17 cellular contexts compared by ENCODE assay signal in the genomic region with DNA sequence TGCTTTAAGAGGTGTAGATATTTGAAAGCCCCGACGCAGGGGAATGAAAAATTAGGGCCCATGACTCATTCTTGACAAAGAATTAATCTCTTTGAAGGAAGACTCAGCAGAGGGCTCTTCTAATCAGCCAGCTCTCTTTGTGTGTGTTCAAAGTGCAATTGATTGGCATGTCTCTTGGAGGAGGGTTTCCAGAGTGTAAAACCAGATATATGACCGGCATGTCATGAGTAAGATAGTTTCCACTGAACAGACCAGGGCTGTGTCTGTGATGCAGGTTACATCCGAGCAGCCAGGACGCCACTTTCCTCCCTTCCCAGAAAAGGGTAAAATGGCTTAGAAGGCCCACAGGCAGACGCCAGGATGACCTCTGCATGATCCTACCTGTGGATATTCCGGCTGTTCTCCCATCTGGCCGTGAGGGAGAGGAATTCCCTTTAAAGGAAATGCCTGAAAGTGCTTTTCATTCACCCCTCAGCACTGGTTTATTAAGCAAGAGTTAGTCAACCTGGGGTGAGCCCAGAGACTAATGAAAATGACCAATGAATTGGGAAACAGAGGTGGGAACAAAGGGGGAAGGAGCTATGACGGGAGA. TPM values are rescaled to one million over a fixed set of nuclear protein-coding genes. Genes with fewer than 3 reads are reported as not detected.
DNase-seq lines count a peak whose midpoint lies in the region; ATAC-seq and TF ChIP-seq lines count a peak whose summit lies in the region.
"Had no signal": no experiment of that assay in that cellular context is flagged by ENCODE, and none has a peak within 500 bp of the region (broad histone marks: within the 10 kb centered on the region; RNA-seq: fewer than 3 reads in every experiment).

No MANE protein-coding gene starts in this region.

- H3K4me3 Mint-ChIP-seq in type B pancreatic cell: peak overlapping the region; percentile 47
- H3K4me3 Mint-ChIP-seq in naive thymus-derived CD8-positive, alpha-beta T cell: no peak overlapping the region
- H3K4me3 Mint-ChIP-seq: dendritic cell treated with granulocyte-macrophage colony-stimulating factor and Interleukin-4, amounts not matched to agents 40 ng/mL and 50 ng/mL, for 4 days had no signal

- peaks cover 49% of the 10 kb centered on the region for H3K27me3 Mint-ChIP-seq in type B pancreatic cell
- H3K27me3 Mint-ChIP-seq in naive thymus-derived CD8-positive, alpha-beta T cell: peaks cover 22 to 51% (median 35%) of the 10 kb centered on the region in 5 donors

- DNase-seq in NOMO-1 (lab: John Stamatoyannopoulos, UW; ENCODE audit: unreplicated experiment in 2 of 2): peak; percentile 0 to 51
- DNase-seq in NOMO-1 treated with dmso at 0.1 percent for 144 hours (lab: John Stamatoyannopoulos, UW; ENCODE audit: unreplicated experiment): no peak
- DNase-seq in SW480 (ENCODE audit: low spot score): peak; percentile 96
- DNase-seq in foreskin keratinocyte: peak; percentile 93 to 95
- no peak for DNase-seq in type B pancreatic cell (ENCODE audit: extremely low spot score, unreplicated experiment)
- no peak for DNase-seq in naive thymus-derived CD8-positive, alpha-beta T cell
- no peak for DNase-seq in NCI-H510A treated with DMSO at 0.1 percent for 48 hours (lab: John Stamatoyannopoulos, UW)
- DNase-seq: activated CD4-positive, alpha-beta T cell treated with anti-CD3 and anti-CD28 coated beads for 1 hour; foreskin fibroblast; mucosa of descending colon; NCI-H187 treated with DMSO at 0.1 percent for 48 hours; stimulated activated CD4-positive, alpha-beta T cell treated with anti-CD3 and anti-CD28 coated beads, Interleukin-1b, Interleukin-23, amount 100 ng/mL, for 48 hours; tibial artery had no signal

- ATAC-seq in foreskin keratinocyte (peak; percentile 53), HG03196 (IDR thresholded peaks at IDR 0.05; ENCODE audit: unreplicated experiment) (no peak)
- no peak for ATAC-seq in naive thymus-derived CD8-positive, alpha-beta T cell
- ATAC-seq: mucosa of descending colon had no signal

- peaks cover 54% of the 10 kb centered on the region for H3K4me1 ChIP-seq in foreskin keratinocyte
- H3K4me1 ChIP-seq: tibial artery had no signal

- POLR2A ChIA-PET in naive thymus-derived CD8-positive, alpha-beta T cell (lab: Charles Lee): no interaction called here

- peak overlapping the region; percentile 96 for H3K27ac Mint-ChIP-seq in type B pancreatic cell
- no peak overlapping the region for H3K27ac Mint-ChIP-seq in naive thymus-derived CD8-positive, alpha-beta T cell
- H3K27ac Mint-ChIP-seq: dendritic cell treated with granulocyte-macrophage colony-stimulating factor and Interleukin-4, amounts not matched to agents 40 ng/mL and 50 ng/mL, for 4 days had no signal

- peak overlapping the region; percentile 91 for H3K27ac ChIP-seq in foreskin keratinocyte
- H3K27ac ChIP-seq: KMS-11, tibial artery had no signal

- H3K4me1 Mint-ChIP-seq in type B pancreatic cell (ENCODE audit: unreplicated experiment): peaks cover 20% of the 10 kb centered on the region
- peaks cover 0 to 3% (median 2%) of the 10 kb centered on the region in 4 donors for H3K4me1 Mint-ChIP-seq in naive thymus-derived CD8-positive, alpha-beta T cell

- TF ChIP-seq CTCF in foreskin keratinocyte (conservative IDR thresholded peaks at IDR 0.05): no peak
- TF ChIP-seq CTCF in type B pancreatic cell (conservative IDR thresholded peaks at IDR 0.05): no peak

- no peaks in the 10 kb centered on the region for H3K27me3 ChIP-seq in foreskin keratinocyte

- no peaks in the 10 kb centered on the region for H3K36me3 Mint-ChIP-seq in type B pancreatic cell
- no peaks in the 10 kb centered on the region for H3K36me3 Mint-ChIP-seq in naive thymus-derived CD8-positive, alpha-beta T cell

- no peaks in the 10 kb centered on the region for H3K9me3 Mint-ChIP-seq in type B pancreatic cell
- H3K9me3 Mint-ChIP-seq in naive thymus-derived CD8-positive, alpha-beta T cell: no peaks in the 10 kb centered on the region
- H3K9me3 Mint-ChIP-seq: dendritic cell treated with granulocyte-macrophage colony-stimulating factor and Interleukin-4, amounts not matched to agents 40 ng/mL and 50 ng/mL, for 4 days had no signal

RNA-seq across cellular contexts. Expression of a gene that starts 7.2 kb away (rescaled TPM):
- 4.7 and 7.5 TPM in 2 replicates for total RNA-seq in foreskin keratinocyte
- 4.9 and 7.4 TPM in 2 replicates for polyA plus RNA-seq in foreskin keratinocyte
- total RNA-seq in type B pancreatic cell (ENCODE audit: low replicate concordance): not detected in 2 replicates
- total RNA-seq in naive thymus-derived CD8-positive, alpha-beta T cell: not detected
- polyA plus RNA-seq in naive thymus-derived CD8-positive, alpha-beta T cell: not detected
- total RNA-seq: mucosa of descending colon, pulmonary artery endothelial cell had no signal

RNA-seq across cellular contexts. Expression of a gene that starts 10.5 kb away (rescaled TPM):
- total RNA-seq in foreskin keratinocyte (167 and 323 TPM in 2 replicates), type B pancreatic cell (ENCODE audit: low replicate concordance) (0.14 TPM in 1 of 2 replicates, not detected in the other)
- polyA plus RNA-seq in foreskin keratinocyte: 152 and 315 TPM in 2 replicates
- total RNA-seq in naive thymus-derived CD8-positive, alpha-beta T cell: not detected
- not detected for polyA plus RNA-seq in naive thymus-derived CD8-positive, alpha-beta T cell
- total RNA-seq: mucosa of descending colon had no signal

RNA-seq across cellular contexts. Expression of a gene that starts 32.2 kb away (rescaled TPM):
- total RNA-seq in foreskin keratinocyte (4.5 and 7.6 TPM in 2 replicates), type B pancreatic cell (ENCODE audit: low replicate concordance) (0.19 and 0.31 TPM in 2 replicates)
- 4.0 and 6.3 TPM in 2 replicates for polyA plus RNA-seq in foreskin keratinocyte
- not detected for total RNA-seq in naive thymus-derived CD8-positive, alpha-beta T cell
- not detected for polyA plus RNA-seq in naive thymus-derived CD8-positive, alpha-beta T cell
- total RNA-seq: pulmonary artery endothelial cell had no signal

RNA-seq across cellular contexts. Expression of a gene that starts 35.3 kb away (rescaled TPM):
- total RNA-seq in foreskin keratinocyte (not detected in 2 replicates), type B pancreatic cell (ENCODE audit: low replicate concordance) (not detected in 2 replicates)
- not detected in 2 replicates for polyA plus RNA-seq in foreskin keratinocyte
- total RNA-seq in naive thymus-derived CD8-positive, alpha-beta T cell: not detected
- polyA plus RNA-seq in naive thymus-derived CD8-positive, alpha-beta T cell: not detected
- total RNA-seq: mucosa of descending colon, pulmonary artery endothelial cell had no signal

RNA-seq across cellular contexts. Expression of a gene that starts 51.6 kb away (rescaled TPM):
- total RNA-seq in foreskin keratinocyte (5,507 and 5,589 TPM in 2 replicates), type B pancreatic cell (ENCODE audit: low replicate concordance) (9.9 and 41.6 TPM in 2 replicates)
- polyA plus RNA-seq in foreskin keratinocyte: 5,333 and 5,444 TPM in 2 replicates
- total RNA-seq in naive thymus-derived CD8-positive, alpha-beta T cell: not detected
- polyA plus RNA-seq in naive thymus-derived CD8-positive, alpha-beta T cell: not detected

Comparison
In these comparisons a context has a peak if more than half of its experiments do, and no peak if none do; other contexts are left out.
1. DNase-seq: peak in NOMO-1 (2 of 2), SW480 (single experiment) and foreskin keratinocyte (2 of 2); none in NOMO-1 treated with dmso at 0.1 percent for 144 hours (single experiment), type B pancreatic cell (single experiment), naive thymus-derived CD8-positive, alpha-beta T cell (0 of 10) and NCI-H510A treated with DMSO at 0.1 percent for 48 hours (single experiment).
2. RNA of a gene that starts 10.5 kb away (total RNA-seq): 167 to 323 TPM in foreskin keratinocyte; 0.14 TPM in type B pancreatic cell and not detected in naive thymus-derived CD8-positive, alpha-beta T cell; every median in the first group is over 100 times any median in the second.